34 cellular contexts compared by ENCODE assay signal in the genomic region with DNA sequence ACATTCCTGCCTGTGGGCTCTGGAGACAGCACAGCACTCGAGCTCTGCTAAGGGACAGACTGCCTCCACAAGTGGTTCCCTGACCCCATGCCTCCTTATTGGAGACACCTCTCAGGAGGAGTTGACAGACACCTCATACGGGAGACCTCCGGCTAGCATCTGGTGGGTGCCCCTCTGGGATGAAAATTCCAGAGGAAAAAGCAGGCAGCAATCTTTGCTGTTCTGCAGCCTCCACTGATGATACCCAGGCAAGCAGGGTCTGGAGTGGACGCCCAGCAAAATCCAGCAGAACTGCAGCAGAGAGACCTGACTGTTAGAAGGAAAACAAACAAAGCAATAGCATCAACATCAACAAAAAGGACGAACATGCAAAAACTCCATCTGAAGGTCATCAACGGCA.
"Had no signal": no experiment of that assay in that cellular context is flagged by ENCODE, and none has a peak within 500 bp of the region (broad histone marks: within the 10 kb centered on the region; RNA-seq: fewer than 3 reads in every experiment).

No MANE protein-coding gene starts in this region.

- ATAC-seq: activated CD8-positive, alpha-beta T cell treated with anti-CD3 and anti-CD28 coated beads for 36 hours; activated naive CD8-positive, alpha-beta T cell treated with anti-CD3 and anti-CD28 coated beads, Interleukin-2, amount 50 U/mL, for 24 hours; body of pancreas had no signal

- H3K9me3 ChIP-seq: ascending aorta, body of pancreas, breast epithelium had no signal

- H3K4me3 Mint-ChIP-seq: activated B cell treated with CpG ODN at 0.5 μM for 24 hours; activated CD4-positive, alpha-beta memory T cell treated with anti-CD3 and anti-CD28 coated beads for 36 hours; activated CD4-positive, alpha-beta T cell treated with anti-CD3 and anti-CD28 coated beads, Interleukin-2, amount 10 ng/mL, durations not matched to agents 24 days and 14 days; activated CD8-positive, alpha-beta T cell treated with anti-CD3 and anti-CD28 coated beads for 36 hours; activated naive CD4-positive, alpha-beta T cell treated with anti-CD3 and anti-CD28 coated beads, Interleukin-2, amount 10 ng/mL, durations not matched to agents 7 days and 5 days; activated naive CD4-positive, alpha-beta T cell treated with anti-CD3 and anti-CD28 coated beads, Interleukin-2, amount 50 U/mL, for 24 hours; activated naive CD8-positive, alpha-beta T cell; activated naive CD8-positive, alpha-beta T cell treated with anti-CD3 and anti-CD28 coated beads, Interleukin-2, amount 10 ng/mL, durations not matched to agents 7 days and 5 days; activated naive CD8-positive, alpha-beta T cell treated with anti-CD3 and anti-CD28 coated beads, Interleukin-2, amount 50 U/mL, for 24 hours; activated T-cell treated with anti-CD3 and anti-CD28 coated beads, Interleukin-2, amount 50 U/mL, for 24 hours; T-helper 1 cell treated with Interleukin-12 subunit alpha and Interleukin-12 subunit beta and Interleukin-4 antibody, amounts not matched to agents 30 μg/mL and 1 μg/mL, for 36 hours; T-helper 2 cell treated with Interferon-gamma antibody and Interleukin-4, amounts not matched to agents 5 μg/mL and 100 μg/mL, for 36 hours had no signal

- H3K27ac ChIP-seq: ascending aorta, body of pancreas, brain microvascular endothelial cell, breast epithelium, VCaP had no signal

- H3K36me3 Mint-ChIP-seq: activated CD4-positive, alpha-beta memory T cell treated with anti-CD3 and anti-CD28 coated beads for 36 hours; activated naive CD4-positive, alpha-beta T cell treated with anti-CD3 and anti-CD28 coated beads, Interleukin-2, amount 10 ng/mL, durations not matched to agents 7 days and 5 days; activated naive CD4-positive, alpha-beta T cell treated with anti-CD3 and anti-CD28 coated beads, Interleukin-2, amount 50 U/mL, for 24 hours; activated naive CD8-positive, alpha-beta T cell; activated naive CD8-positive, alpha-beta T cell treated with anti-CD3 and anti-CD28 coated beads, Interleukin-2, amount 10 ng/mL, durations not matched to agents 7 days and 5 days had no signal

- H3K4me3 ChIP-seq: ascending aorta, body of pancreas, breast epithelium had no signal

- DNase-seq: activated B cell treated with CpG ODN at 0.5 μM for 24 hours; activated CD4-positive, alpha-beta memory T cell treated with anti-CD3 and anti-CD28 coated beads for 36 hours; activated CD4-positive, alpha-beta T cell treated with anti-CD3 and anti-CD28 coated beads for 4 hours; activated CD4-positive, alpha-beta T cell treated with anti-CD3 and anti-CD28 coated beads, Interleukin-2, amount 10 ng/mL, durations not matched to agents 24 days and 14 days; activated CD4-positive, alpha-beta T cell treated with anti-CD3 and anti-CD28 coated beads, Interleukin-2, amount 50 U/mL, for 1 hour; activated CD4-positive, alpha-beta T cell treated with anti-CD3 and anti-CD28 coated beads, Interleukin-2, amount 50 U/mL, for 4 hours; activated CD4-positive, CD25-positive, alpha-beta regulatory T cell treated with anti-CD3 and anti-CD28 coated beads, Interleukin-2, amount 50 U/mL, for 72 hours; activated CD8-positive, alpha-beta memory T cell treated with anti-CD3 and anti-CD28 coated beads, Interleukin-2, amount 50 U/mL, for 4 hours; activated CD8-positive, alpha-beta T cell treated with anti-CD3 and anti-CD28 coated beads for 36 hours; activated effector memory CD4-positive, alpha-beta T cell treated with Interleukin-2 at 50 U/mL for 16 hours; activated gamma-delta T cell; activated naive CD4-positive, alpha-beta T cell treated with anti-CD3 and anti-CD28 coated beads, Interleukin-2, amount 10 ng/mL, durations not matched to agents 7 days and 5 days; activated naive CD4-positive, alpha-beta T cell treated with Interleukin-2 at 50 U/mL for 16 hours; activated naive CD8-positive, alpha-beta T cell treated with anti-CD3 and anti-CD28 coated beads, Interleukin-2, amount 10 ng/mL, durations not matched to agents 7 days and 5 days; activated naive CD8-positive, alpha-beta T cell treated with anti-CD3 and anti-CD28 coated beads, Interleukin-2, amount 50 U/mL, for 24 hours; activated T-cell treated with anti-CD3 and anti-CD28 coated beads, Interleukin-2, amount 50 U/mL, for 24 hours; activated T-cell treated with anti-CD3 and anti-CD28 coated beads, Interleukin-2, amount 50 U/mL, for 48 hours; amygdala; anterior cingulate cortex; body of pancreas; brain microvascular endothelial cell; central memory CD4-positive, alpha-beta T cell; SW 1271; T-helper 1 cell; T-helper 2 cell; T-helper 9 cell had no signal

- H3K4me1 Mint-ChIP-seq: activated B cell treated with CpG ODN at 0.5 μM for 24 hours; activated CD4-positive, alpha-beta T cell treated with anti-CD3 and anti-CD28 coated beads, Interleukin-2, amount 10 ng/mL, durations not matched to agents 24 days and 14 days; activated naive CD4-positive, alpha-beta T cell treated with anti-CD3 and anti-CD28 coated beads, Interleukin-2, amount 10 ng/mL, durations not matched to agents 7 days and 5 days; activated naive CD4-positive, alpha-beta T cell treated with anti-CD3 and anti-CD28 coated beads, Interleukin-2, amount 50 U/mL, for 24 hours; activated naive CD8-positive, alpha-beta T cell treated with anti-CD3 and anti-CD28 coated beads, Interleukin-2, amount 10 ng/mL, durations not matched to agents 7 days and 5 days; activated naive CD8-positive, alpha-beta T cell treated with anti-CD3 and anti-CD28 coated beads, Interleukin-2, amount 50 U/mL, for 24 hours had no signal

- H3K27me3 Mint-ChIP-seq: activated B cell treated with CpG ODN at 0.5 μM for 24 hours; activated CD4-positive, alpha-beta memory T cell treated with anti-CD3 and anti-CD28 coated beads for 36 hours; activated CD4-positive, alpha-beta T cell treated with anti-CD3 and anti-CD28 coated beads, Interleukin-2, amount 10 ng/mL, durations not matched to agents 24 days and 14 days; activated CD8-positive, alpha-beta T cell treated with anti-CD3 and anti-CD28 coated beads for 36 hours; activated naive CD4-positive, alpha-beta T cell treated with anti-CD3 and anti-CD28 coated beads, Interleukin-2, amount 10 ng/mL, durations not matched to agents 7 days and 5 days; activated naive CD4-positive, alpha-beta T cell treated with anti-CD3 and anti-CD28 coated beads, Interleukin-2, amount 50 U/mL, for 24 hours; activated naive CD8-positive, alpha-beta T cell; activated naive CD8-positive, alpha-beta T cell treated with anti-CD3 and anti-CD28 coated beads, Interleukin-2, amount 10 ng/mL, durations not matched to agents 7 days and 5 days; activated naive CD8-positive, alpha-beta T cell treated with anti-CD3 and anti-CD28 coated beads, Interleukin-2, amount 50 U/mL, for 24 hours; activated T-cell treated with anti-CD3 and anti-CD28 coated beads, Interleukin-2, amount 50 U/mL, for 24 hours had no signal

- H3K36me3 ChIP-seq: ascending aorta, brain microvascular endothelial cell, breast epithelium had no signal

- H3K27ac Mint-ChIP-seq: activated B cell treated with CpG ODN at 0.5 μM for 24 hours; activated CD4-positive, alpha-beta memory T cell treated with anti-CD3 and anti-CD28 coated beads for 36 hours; activated CD4-positive, alpha-beta T cell treated with anti-CD3 and anti-CD28 coated beads, Interleukin-2, amount 10 ng/mL, durations not matched to agents 24 days and 14 days; activated CD8-positive, alpha-beta T cell treated with anti-CD3 and anti-CD28 coated beads for 36 hours; activated naive CD4-positive, alpha-beta T cell treated with anti-CD3 and anti-CD28 coated beads, Interleukin-2, amount 10 ng/mL, durations not matched to agents 7 days and 5 days; activated naive CD4-positive, alpha-beta T cell treated with anti-CD3 and anti-CD28 coated beads, Interleukin-2, amount 50 U/mL, for 24 hours; activated naive CD8-positive, alpha-beta T cell; activated naive CD8-positive, alpha-beta T cell treated with anti-CD3 and anti-CD28 coated beads, Interleukin-2, amount 10 ng/mL, durations not matched to agents 7 days and 5 days; activated naive CD8-positive, alpha-beta T cell treated with anti-CD3 and anti-CD28 coated beads, Interleukin-2, amount 50 U/mL, for 24 hours; activated T-cell treated with anti-CD3 and anti-CD28 coated beads, Interleukin-2, amount 50 U/mL, for 24 hours; activated T-helper 2 cell treated with anti-CD3 and anti-CD28 coated beads, Interferon-gamma antibody, Interleukin-2, Interleukin-4, amounts not matched to agents 10 μg/mL and 5 μg/mL and 100 μg/mL, durations not matched to agents 14 hours and 24 hours and 36 hours; T-helper 1 cell treated with Interleukin-12 subunit alpha and Interleukin-12 subunit beta and Interleukin-4 antibody, amounts not matched to agents 30 μg/mL and 1 μg/mL, for 36 hours; T-helper 2 cell treated with Interferon-gamma antibody and Interleukin-4, amounts not matched to agents 5 μg/mL and 100 μg/mL, for 36 hours had no signal

- H3K27me3 ChIP-seq: ascending aorta, body of pancreas, brain microvascular endothelial cell, breast epithelium had no signal

- H3K9me3 Mint-ChIP-seq: activated naive CD4-positive, alpha-beta T cell treated with anti-CD3 and anti-CD28 coated beads, Interleukin-2, amount 50 U/mL, for 24 hours had no signal

- H3K4me1 ChIP-seq: ascending aorta, body of pancreas, breast epithelium had no signal
